28 cellular contexts compared by ENCODE assay signal in the genomic region with DNA sequence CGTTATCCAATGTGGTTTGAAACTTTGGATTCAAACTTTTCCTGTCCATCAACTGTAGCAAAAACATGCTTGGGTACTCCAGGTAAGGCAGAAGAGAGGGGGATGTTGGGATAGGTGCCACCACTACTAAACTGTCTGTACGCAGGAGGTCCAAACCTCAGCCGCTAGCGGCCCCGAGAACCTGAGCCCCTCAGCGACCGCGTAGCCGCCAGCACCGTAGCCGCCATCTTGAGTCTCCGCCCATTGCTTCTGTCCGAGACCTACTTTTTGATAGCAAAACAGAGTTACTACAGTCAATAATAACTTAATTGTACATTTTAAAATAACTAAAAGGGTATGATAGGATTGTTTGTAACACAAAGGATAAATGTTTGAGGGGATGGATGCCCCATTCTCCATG.
"Had no signal": no experiment of that assay in that cellular context is flagged by ENCODE, and none has a peak within 500 bp of the region (broad histone marks: within the 10 kb centered on the region; RNA-seq: fewer than 3 reads in every experiment).

No MANE protein-coding gene starts in this region.

- H3K9me3 ChIP-seq: colonic mucosa, gastrocnemius medialis had no signal

- ATAC-seq: effector memory CD8-positive, alpha-beta T cell; esophagus mucosa; foreskin keratinocyte; gastrocnemius medialis; gastroesophageal sphincter; heart left ventricle; heart right ventricle had no signal

- H3K4me1 Mint-ChIP-seq: endodermal cell had no signal

- H3K27me3 ChIP-seq: colonic mucosa, dorsolateral prefrontal cortex, esophagus muscularis mucosa, esophagus squamous epithelium, foreskin keratinocyte, gastrocnemius medialis, gastroesophageal sphincter, heart left ventricle, heart right ventricle had no signal

- H3K4me1 ChIP-seq: colonic mucosa, esophagus muscularis mucosa, foreskin keratinocyte, gastrocnemius medialis, gastroesophageal sphincter, heart left ventricle, heart right ventricle had no signal

- H3K4me3 ChIP-seq: colonic mucosa, coronary artery, dorsolateral prefrontal cortex, esophagus muscularis mucosa, esophagus squamous epithelium, gastrocnemius medialis, gastroesophageal sphincter, heart left ventricle, heart right ventricle had no signal

- H3K36me3 ChIP-seq: colonic mucosa, esophagus muscularis mucosa, esophagus squamous epithelium, gastrocnemius medialis, gastroesophageal sphincter, heart left ventricle, heart right ventricle had no signal

- FAIRE-seq: colon, endometrium, endothelial cell of umbilical vein, frontal cortex had no signal

- H3K27ac ChIP-seq: colonic mucosa, coronary artery, dorsolateral prefrontal cortex, epithelial cell of prostate, esophagus muscularis mucosa, esophagus squamous epithelium, foreskin keratinocyte, gastrocnemius medialis, gastroesophageal sphincter, heart left ventricle, heart right ventricle had no signal

- H3K4me3 Mint-ChIP-seq: dendritic cell treated with granulocyte-macrophage colony-stimulating factor and Interleukin-4, amounts not matched to agents 40 ng/mL and 50 ng/mL, for 4 days; effector memory CD8-positive, alpha-beta T cell; endodermal cell had no signal

- DNase-seq: colonic mucosa; cortex of kidney; dermis blood vessel endothelial cell; effector CD4-positive, alpha-beta T cell; effector CD8-positive, alpha-beta T cell; effector memory CD4-positive, alpha-beta T cell; effector memory CD8-positive, alpha-beta T cell; endodermal cell; erythroblast; esophagus squamous epithelium; foreskin keratinocyte; foreskin melanocyte; gastrocnemius medialis; glutamatergic neuron; head of caudate nucleus; heart left ventricle; heart right ventricle had no signal

- H3K27me3 Mint-ChIP-seq: dendritic cell treated with granulocyte-macrophage colony-stimulating factor and Interleukin-4, amounts not matched to agents 40 ng/mL and 50 ng/mL, for 4 days; effector memory CD8-positive, alpha-beta T cell had no signal

- H3K27ac Mint-ChIP-seq: dendritic cell treated with granulocyte-macrophage colony-stimulating factor and Interleukin-4, amounts not matched to agents 40 ng/mL and 50 ng/mL, for 4 days; effector memory CD8-positive, alpha-beta T cell; endodermal cell had no signal
